18 cellular contexts compared by ENCODE assay signal in genomic region chr2:145379934-145380333, GRCh38.
DNase-seq lines count a peak whose midpoint lies in the region; ATAC-seq, FAIRE-seq and TF ChIP-seq lines count a peak whose summit lies in the region.
"Had no signal": no experiment of that assay in that cellular context is flagged by ENCODE, and none has a peak within 500 bp of the region (broad histone marks: within the 10 kb centered on the region; RNA-seq: fewer than 3 reads in every experiment).

No MANE protein-coding gene starts in this region.

- no peaks in the 10 kb centered on the region for H3K9me1 ChIP-seq in keratinocyte (ENCODE audit: control insufficient read depth, extremely low read depth, insufficient read depth, low read length)

- no peaks in the 10 kb centered on the region for H3K9me3 Mint-ChIP-seq in GM23338

- 0 out of 2 replicates have a peak overlapping the region, but pooled peaks have one; percentile 34 for H3K27ac Mint-ChIP-seq in GM23338
- H3K27ac Mint-ChIP-seq: CD4-positive, CD25-positive, alpha-beta regulatory T cell had no signal

- TF ChIP-seq CTCF in GM23338 (conservative IDR thresholded peaks at IDR 0.05; ENCODE audit: low read depth in 2 of 2), result no peak
- no peak for TF ChIP-seq CTCF in keratinocyte (optimal IDR thresholded peaks at IDR 0.05 in 1 of 3, IDR thresholded peaks at IDR 0.05 in 1 of 3, conservative IDR thresholded peaks at IDR 0.05 in 1 of 3; ENCODE audit: extremely low read depth in 1 of 3, insufficient read depth in 2 of 3, low read length in 3 of 3)

- H3K4me1 ChIP-seq in GM23338 (ENCODE audit: insufficient read depth) (no peaks in the 10 kb centered on the region), keratinocyte (ENCODE audit: control insufficient read depth, extremely low read depth, insufficient read depth, low read length) (no peaks in the 10 kb centered on the region), Karpas-422 (ENCODE audit: low read length) (peaks cover 3% of the 10 kb centered on the region)
- H3K4me1 ChIP-seq: BE2C had no signal

- peaks cover 3% of the 10 kb centered on the region for H3K27me3 Mint-ChIP-seq in GM23338 (ENCODE audit: insufficient read depth, low read depth, poor library complexity)
- H3K27me3 Mint-ChIP-seq: CD4-positive, CD25-positive, alpha-beta regulatory T cell had no signal

- H3K36me3 Mint-ChIP-seq in GM23338 (ENCODE audit: low read depth), result no peaks in the 10 kb centered on the region
- H3K36me3 Mint-ChIP-seq: CD4-positive, CD25-positive, alpha-beta regulatory T cell had no signal

- H3K27ac ChIP-seq in GM23338 (ENCODE audit: low read depth), result no peak overlapping the region
- no peak overlapping the region for H3K27ac ChIP-seq in keratinocyte (ENCODE audit: control insufficient read depth, insufficient read depth, low read length)
- no peak overlapping the region for H3K27ac ChIP-seq in Karpas-422 (ENCODE audit: low read length)

- H3K9me3 ChIP-seq in keratinocyte (ENCODE audit: control insufficient read depth, low read depth, low read length), result no peaks in the 10 kb centered on the region
- H3K9me3 ChIP-seq in Karpas-422 (ENCODE audit: low read length), result no peaks in the 10 kb centered on the region
- H3K9me3 ChIP-seq: BE2C, MG63 had no signal

- H4K20me1 ChIP-seq in GM23338 (replicated peaks; ENCODE audit: insufficient read depth) (no peaks in the 10 kb centered on the region), keratinocyte (ENCODE audit: control insufficient read depth, extremely low read depth, insufficient read depth, low read length) (no peaks in the 10 kb centered on the region), Karpas-422 (ENCODE audit: insufficient read depth, low read depth, low read length) (no peaks in the 10 kb centered on the region)

- peak; percentile 5 for FAIRE-seq in keratinocyte (lab: Jason Lieb, UNC)
- FAIRE-seq: GM12891 had no signal

- dilution Hi-C loops in keratinocyte (cut with MboI; ENCODE audit: extremely low pct_ligation_motif_present, low sequenced_read_pairs), result no loop called here

- H3K9me2 ChIP-seq in GM23338 (ENCODE audit: insufficient read depth) (0 out of 2 replicates have a peak, but pooled peaks cover 5% of the 10 kb centered on the region), Karpas-422 (replicated peaks; ENCODE audit: insufficient read depth, low read length) (no peaks in the 10 kb centered on the region; the same call in 1 of the 2 replicates)

- H3K4me1 Mint-ChIP-seq in GM23338, result no peaks in the 10 kb centered on the region
- H3K4me1 Mint-ChIP-seq: CD4-positive, CD25-positive, alpha-beta regulatory T cell had no signal

- no peaks in the 10 kb centered on the region for H3K36me3 ChIP-seq in GM23338 (ENCODE audit: insufficient read depth)
- H3K36me3 ChIP-seq in keratinocyte (ENCODE audit: control insufficient read depth in 2 of 2, extremely low read depth in 1 of 2, insufficient read depth in 2 of 2, low read length in 2 of 2), result no peaks in the 10 kb centered on the region
- H3K36me3 ChIP-seq in Karpas-422 (ENCODE audit: insufficient read depth, low read length), result no peaks in the 10 kb centered on the region
- H3K36me3 ChIP-seq: BE2C, MG63 had no signal

- H3F3A ChIP-seq in GM23338 (replicated peaks; ENCODE audit: low read depth), result no peaks in the 10 kb centered on the region

- no peak overlapping the region for H3K4me3 Mint-ChIP-seq in GM23338
- H3K4me3 Mint-ChIP-seq: CD4-positive, CD25-positive, alpha-beta regulatory T cell had no signal

- H3K79me2 ChIP-seq in GM23338 (replicated peaks; ENCODE audit: insufficient read depth) (no peaks in the 10 kb centered on the region), keratinocyte (ENCODE audit: control insufficient read depth, insufficient read depth, low read length) (no peaks in the 10 kb centered on the region), Karpas-422 (ENCODE audit: low read length) (no peaks in the 10 kb centered on the region)

- H3K27me3 ChIP-seq in GM23338 (ENCODE audit: insufficient read depth) (no peaks in the 10 kb centered on the region), keratinocyte (ENCODE audit: control insufficient read depth, extremely low read depth, insufficient read depth, low read length) (no peaks in the 10 kb centered on the region), Karpas-422 (ENCODE audit: low read length) (no peaks in the 10 kb centered on the region)
- H3K27me3 ChIP-seq: BE2C, MG63 had no signal

- no peak overlapping the region for H2AFZ ChIP-seq in GM23338
- no peak overlapping the region for H2AFZ ChIP-seq in keratinocyte (ENCODE audit: control insufficient read depth, low read length)
- no peak overlapping the region for H2AFZ ChIP-seq in Karpas-422 (ENCODE audit: low read length)

- DNase-seq in GM23338 (ENCODE audit: low spot score) (no peak), RPMI7951 (ENCODE audit: low read depth) (peak; percentile 22), keratinocyte (ENCODE audit: low read depth, low spot score) (no peak), skeletal muscle cell (ENCODE audit: low read depth) (peak; percentile 7), GM03348 (ENCODE audit: low spot score) (no peak), DMS53 (lab: John Stamatoyannopoulos, UW) (no peak), Karpas-422 (no peak)
- DNase-seq: BE2C; CD4-positive, CD25-positive, alpha-beta regulatory T cell; DMS79; GOT3; NCI-H187; NCI-H2227 treated with DMSO at 0.1 percent for 48 hours; NCI-H510A; NCI-H774 had no signal

- H3K9ac ChIP-seq in keratinocyte (ENCODE audit: control insufficient read depth, extremely low read depth, insufficient read depth, low read length) (no peak overlapping the region), Karpas-422 (ENCODE audit: low read length) (no peak overlapping the region)

- ATAC-seq in GM23338, result no peak
- ATAC-seq: Panc1 had no signal

- H3K4me3 ChIP-seq in GM23338, result no peak overlapping the region
- H3K4me3 ChIP-seq in keratinocyte (ENCODE audit: control insufficient read depth in 2 of 3, extremely low read depth in 1 of 3, insufficient read depth in 2 of 3, low read depth in 1 of 3, low read length in 3 of 3), result no peak overlapping the region
- no peak overlapping the region for H3K4me3 ChIP-seq in skeletal muscle cell (ENCODE audit: low read depth, low read length)
- no peak overlapping the region for H3K4me3 ChIP-seq in Karpas-422 (ENCODE audit: low read length)
- H3K4me3 ChIP-seq: MG63 had no signal

- H3K4me2 ChIP-seq in GM23338, result no peak overlapping the region
- H3K4me2 ChIP-seq in keratinocyte (ENCODE audit: control insufficient read depth, extremely low read depth, insufficient read depth, low read depth, low read length), result no peak overlapping the region
- no peak overlapping the region for H3K4me2 ChIP-seq in Karpas-422 (ENCODE audit: low read depth, low read length, poor library complexity, severe bottlenecking)

TF ChIP-seq in GM23338, 12 proteins besides CTCF, POLR2A, EP300 and RAD21 (continues in another document):
- TF ChIP-seq NANOG (IDR thresholded peaks at IDR 0.05; ENCODE audit: borderline replicate concordance) (no peak), REST (IDR thresholded peaks at IDR 0.05; ENCODE audit: unreplicated experiment) (no peak), POLR2AphosphoS5 (IDR thresholded peaks at IDR 0.05; ENCODE audit: low read depth) (no peak), EZH2 (IDR thresholded peaks at IDR 0.05; ENCODE audit: low read depth, unreplicated experiment) (no peak), STAT1 (IDR thresholded peaks at IDR 0.05; ENCODE audit: unreplicated experiment) (no peak), ZNF331 (CRISPR knock-in tag; IDR thresholded peaks at IDR 0.05; ENCODE audit: low read depth) (no peak)
- TF ChIP-seq, protein P1, sequence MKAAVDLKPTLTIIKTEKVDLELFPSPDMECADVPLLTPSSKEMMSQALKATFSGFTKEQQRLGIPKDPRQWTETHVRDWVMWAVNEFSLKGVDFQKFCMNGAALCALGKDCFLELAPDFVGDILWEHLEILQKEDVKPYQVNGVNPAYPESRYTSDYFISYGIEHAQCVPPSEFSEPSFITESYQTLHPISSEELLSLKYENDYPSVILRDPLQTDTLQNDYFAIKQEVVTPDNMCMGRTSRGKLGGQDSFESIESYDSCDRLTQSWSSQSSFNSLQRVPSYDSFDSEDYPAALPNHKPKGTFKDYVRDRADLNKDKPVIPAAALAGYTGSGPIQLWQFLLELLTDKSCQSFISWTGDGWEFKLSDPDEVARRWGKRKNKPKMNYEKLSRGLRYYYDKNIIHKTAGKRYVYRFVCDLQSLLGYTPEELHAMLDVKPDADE (IDR thresholded peaks at IDR 0.05), result no peak

Comparison
In these comparisons a context has a peak if more than half of its experiments do, and no peak if none do; other contexts are left out.
1. DNase-seq: peak in RPMI7951 (single experiment) and skeletal muscle cell (single experiment); none in GM23338 (single experiment), keratinocyte (single experiment), GM03348 (single experiment), DMS53 (single experiment) and Karpas-422 (single experiment).